32 cellular contexts compared by ENCODE assay signal in the genomic region with DNA sequence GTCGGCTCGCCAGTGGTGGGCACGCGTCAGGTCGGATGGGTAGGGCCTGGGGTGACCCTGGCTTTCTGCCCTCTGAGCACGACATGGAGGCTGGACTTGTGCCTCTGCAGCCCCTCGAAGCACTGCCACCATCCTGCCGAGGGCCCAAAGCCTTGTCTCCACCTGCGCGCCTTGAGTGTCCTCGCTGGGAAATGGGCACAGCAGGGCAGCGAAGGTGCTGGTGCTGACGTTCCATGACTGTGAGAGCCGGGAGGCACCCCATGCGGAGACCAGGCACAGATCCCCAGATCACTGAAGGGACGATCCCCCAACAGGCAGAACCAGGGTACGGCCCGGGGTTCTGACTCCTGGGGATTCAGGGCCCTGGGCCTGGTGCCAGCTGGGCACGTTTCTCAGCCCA.
"Had no signal": no experiment of that assay in that cellular context is flagged by ENCODE, and none has a peak within 500 bp of the region (broad histone marks: within the 10 kb centered on the region; RNA-seq: fewer than 3 reads in every experiment).

No MANE protein-coding gene starts in this region.

- H3K27me3 ChIP-seq: ascending aorta, body of pancreas, MG63 had no signal

- H3K27me3 Mint-ChIP-seq: activated CD4-positive, alpha-beta T cell treated with anti-CD3 and anti-CD28 coated beads for 36 hours; activated CD4-positive, alpha-beta T cell treated with anti-CD3 and anti-CD28 coated beads, Interleukin-2, amount 10 ng/mL, durations not matched to agents 7 days and 5 days; activated naive CD4-positive, alpha-beta T cell treated with anti-CD3 and anti-CD28 coated beads, Interleukin-2, amount 50 U/mL, for 24 hours; activated T-cell treated with anti-CD3 and anti-CD28 coated beads, Interleukin-2, amount 50 U/mL, for 24 hours had no signal

- H3K4me3 ChIP-seq: ascending aorta, body of pancreas, MG63, PC-9 had no signal

- H3K27ac ChIP-seq: ascending aorta, body of pancreas, PC-9 had no signal

- DNase-seq: activated CD4-positive, alpha-beta T cell treated with anti-CD3 and anti-CD28 coated beads for 36 hours; activated CD4-positive, alpha-beta T cell treated with anti-CD3 and anti-CD28 coated beads, Interleukin-2, amount 10 ng/mL, durations not matched to agents 7 days and 5 days; activated CD4-positive, alpha-beta T cell treated with anti-CD3 and anti-CD28 coated beads, Interleukin-2, amount 50 U/mL, for 48 hours; activated CD8-positive, alpha-beta T cell treated with anti-CD3 and anti-CD28 coated beads, Interleukin-2, amount 10 ng/mL, durations not matched to agents 7 days and 5 days; activated gamma-delta T cell; activated naive CD4-positive, alpha-beta T cell treated with Interleukin-2 at 50 U/mL for 16 hours; activated naive CD8-positive, alpha-beta T cell treated with anti-CD3 and anti-CD28 coated beads, Interleukin-2, amount 10 ng/mL, durations not matched to agents 7 days and 5 days; activated T-cell treated with anti-CD3 and anti-CD28 coated beads, Interleukin-2, amount 50 U/mL, for 24 hours; body of pancreas; cerebellar nuclear complex; Kasumi-1; MG63; NCI-H1048; NCI-H1105 treated with DMSO at 0.1 percent for 48 hours; NCI-H1436; NCI-H1930; NCI-H2081 treated with DMSO at 0.1 percent for 48 hours; NCI-H510A; NCI-H526; NCI-H748 treated with DMSO at 0.1 percent for 48 hours; NK-92 treated with Interleukin-12 subunit alpha and Interleukin-12 subunit beta, amount 100 ng/mL, for 24 hours; PC-9; Right ventricle myocardium superior; SW 1271 had no signal

- FAIRE-seq: bronchial epithelial cell, RCC 7860, TTC549 had no signal

- H2AFZ ChIP-seq: PC-9 had no signal

- H3K36me3 ChIP-seq: ascending aorta, MG63 had no signal

- H3K27ac Mint-ChIP-seq: activated CD4-positive, alpha-beta T cell treated with anti-CD3 and anti-CD28 coated beads for 36 hours; activated CD4-positive, alpha-beta T cell treated with anti-CD3 and anti-CD28 coated beads, Interleukin-2, amount 10 ng/mL, durations not matched to agents 7 days and 5 days; activated CD8-positive, alpha-beta T cell treated with anti-CD3 and anti-CD28 coated beads, Interleukin-2, amount 10 ng/mL, durations not matched to agents 7 days and 5 days; activated T-cell treated with anti-CD3 and anti-CD28 coated beads, Interleukin-2, amount 50 U/mL, for 24 hours; activated T-helper 2 cell treated with anti-CD3 and anti-CD28 coated beads, Interferon-gamma antibody, Interleukin-2, Interleukin-4, amounts not matched to agents 10 μg/mL and 5 μg/mL and 100 μg/mL, durations not matched to agents 14 hours and 24 hours and 36 hours; T-helper 2 cell treated with Interferon-gamma antibody and Interleukin-4, amounts not matched to agents 5 μg/mL and 100 μg/mL, for 36 hours had no signal

- H3K9me3 Mint-ChIP-seq: activated CD4-positive, alpha-beta T cell treated with anti-CD3 and anti-CD28 coated beads, Interleukin-2, amount 10 ng/mL, durations not matched to agents 7 days and 5 days; activated naive CD4-positive, alpha-beta T cell treated with anti-CD3 and anti-CD28 coated beads, Interleukin-2, amount 50 U/mL, for 24 hours; activated naive CD8-positive, alpha-beta T cell treated with anti-CD3 and anti-CD28 coated beads, Interleukin-2, amount 10 ng/mL, durations not matched to agents 7 days and 5 days; activated T-cell treated with anti-CD3 and anti-CD28 coated beads, Interleukin-2, amount 50 U/mL, for 24 hours; activated T-helper 2 cell treated with anti-CD3 and anti-CD28 coated beads, Interferon-gamma antibody, Interleukin-2, Interleukin-4, amounts not matched to agents 10 μg/mL and 5 μg/mL and 100 μg/mL, durations not matched to agents 14 hours and 24 hours and 36 hours; T-helper 2 cell treated with Interferon-gamma antibody and Interleukin-4, amounts not matched to agents 5 μg/mL and 100 μg/mL, for 36 hours had no signal

- H3K4me1 ChIP-seq: ascending aorta, body of pancreas had no signal

- H3K36me3 Mint-ChIP-seq: activated naive CD4-positive, alpha-beta T cell treated with anti-CD3 and anti-CD28 coated beads, Interleukin-2, amount 50 U/mL, for 24 hours had no signal

- H3K4me3 Mint-ChIP-seq: activated CD4-positive, alpha-beta T cell treated with anti-CD3 and anti-CD28 coated beads for 36 hours; activated CD4-positive, alpha-beta T cell treated with anti-CD3 and anti-CD28 coated beads, Interleukin-2, amount 10 ng/mL, durations not matched to agents 7 days and 5 days; activated CD8-positive, alpha-beta T cell treated with anti-CD3 and anti-CD28 coated beads, Interleukin-2, amount 10 ng/mL, durations not matched to agents 7 days and 5 days; activated naive CD4-positive, alpha-beta T cell treated with anti-CD3 and anti-CD28 coated beads, Interleukin-2, amount 50 U/mL, for 24 hours; activated naive CD8-positive, alpha-beta T cell treated with anti-CD3 and anti-CD28 coated beads, Interleukin-2, amount 10 ng/mL, durations not matched to agents 7 days and 5 days; activated T-cell treated with anti-CD3 and anti-CD28 coated beads, Interleukin-2, amount 50 U/mL, for 24 hours; T-helper 2 cell treated with Interferon-gamma antibody and Interleukin-4, amounts not matched to agents 5 μg/mL and 100 μg/mL, for 36 hours had no signal

- H3K4me2 ChIP-seq: PC-9 had no signal

- H3K9me3 ChIP-seq: ascending aorta, body of pancreas, MG63 had no signal

- ATAC-seq: activated CD4-positive, alpha-beta T cell treated with anti-CD3 and anti-CD28 coated beads for 36 hours; activated CD4-positive, CD25-positive, alpha-beta regulatory T cell treated with anti-CD3 and anti-CD28 coated beads, Interleukin-2, amount 50 U/mL, for 24 hours; activated CD8-positive, alpha-beta T cell treated with anti-CD3 and anti-CD28 coated beads, Interleukin-2, amount 10 ng/mL, durations not matched to agents 7 days and 5 days; body of pancreas had no signal
